9 cellular contexts compared by ENCODE assay signal in the genomic region with DNA sequence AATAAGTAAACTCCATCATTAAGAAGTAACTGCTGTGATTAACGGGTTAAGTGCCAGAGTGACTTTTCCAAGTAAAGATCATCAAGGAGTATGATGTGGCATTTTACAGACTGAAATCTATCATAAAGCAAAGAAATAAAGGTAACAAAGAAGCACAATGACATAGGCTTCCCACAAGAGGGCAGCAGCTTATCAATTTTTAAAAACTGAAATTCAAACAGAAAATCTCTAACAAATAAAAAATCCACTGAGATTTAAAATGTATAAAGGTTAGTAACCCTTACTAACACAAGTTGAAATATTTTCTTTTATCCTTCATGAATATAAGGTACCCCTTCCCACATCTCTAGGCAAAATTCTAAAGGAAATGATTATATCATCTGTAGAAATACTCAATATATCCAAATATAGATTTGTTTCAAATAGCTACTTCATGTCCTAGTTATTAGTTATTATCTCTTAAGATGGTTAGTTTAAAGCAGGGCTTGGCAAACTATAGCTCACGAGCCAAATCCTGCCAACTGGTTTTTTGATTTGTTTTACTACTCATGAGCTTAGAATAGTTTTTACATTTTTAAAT. TPM values are rescaled to one million over a fixed set of nuclear protein-coding genes. Genes with fewer than 3 reads are reported as not detected.
DNase-seq lines count a peak whose midpoint lies in the region; ATAC-seq and TF ChIP-seq lines count a peak whose summit lies in the region.
"Had no signal": no experiment of that assay in that cellular context is flagged by ENCODE, and none has a peak within 500 bp of the region (broad histone marks: within the 10 kb centered on the region; RNA-seq: fewer than 3 reads in every experiment).

No MANE protein-coding gene starts in this region.

- no peak overlapping the region for H3K4me3 ChIP-seq in BJ (ENCODE audit: low read depth, low read length)
- H3K4me3 ChIP-seq in GM12865 (ENCODE audit: low read depth, low read length): no peak overlapping the region
- no peak overlapping the region for H3K4me3 ChIP-seq in mammary epithelial cell (replicated peaks in 1 of 3; ENCODE audit: insufficient read depth in 1 of 3, low read depth in 2 of 3, low read length in 3 of 3)
- H3K4me3 ChIP-seq in lung: no peak overlapping the region
- H3K4me3 ChIP-seq: SJSA1 had no signal

- no peak overlapping the region for H3K27ac Mint-ChIP-seq in T-helper 2 cell treated with Interferon-gamma antibody and Interleukin-4, amounts not matched to agents 5 μg/mL and 100 μg/mL, for 36 hours

- ATAC-seq in lung (ENCODE audit: insufficient read depth, low FRiP score): peak; percentile 41
- ATAC-seq in activated CD4-positive, CD25-positive, alpha-beta regulatory T cell treated with anti-CD3 and anti-CD28 coated beads, Interleukin-2, amount 50 U/mL, for 24 hours: no peak

- H3K27me3 ChIP-seq in BJ (ENCODE audit: control insufficient read depth, insufficient read depth, low read length) (no peaks in the 10 kb centered on the region), mammary epithelial cell (ENCODE audit: insufficient read depth, low read length) (no peaks in the 10 kb centered on the region), lung (ENCODE audit: control insufficient read depth, insufficient read depth) (no peaks in the 10 kb centered on the region)
- H3K27me3 ChIP-seq: SJSA1 had no signal

- CTCF ChIA-PET in BJ (lab: Yijun Ruan, JAX): interaction anchor here (0.6 to 4.8 kb wide), 19 partner anchors 13 to 627 kb away, joined by 3 to 57 read pairs (median 5); partner anchors contain the start of gene FAM3C
- CTCF ChIA-PET in mammary epithelial cell (lab: Charles Lee; ENCODE audit: low non-redundant PET): interaction anchor here (0.6 to 0.7 kb wide), 2 partner anchors 108 to 178 kb away, joined by 5 to 6 read pairs; no protein-coding TSS in a partner anchor

- no peak overlapping the region for H3K4me2 ChIP-seq in mammary epithelial cell (ENCODE audit: insufficient read depth, low read depth, low read length)

- WGBS in mammary epithelial cell (ENCODE audit: low coverage, missing lambda C conversion rate): 25% methylated on average over 2 of the region's 2 CpGs
- WGBS in lung, 2 donors: 57 to 83% methylated on average over 2 of the region's 2 CpGs

- H3K27me3 Mint-ChIP-seq in T-helper 2 cell treated with Interferon-gamma antibody and Interleukin-4, amounts not matched to agents 5 μg/mL and 100 μg/mL, for 36 hours (ENCODE audit: low read depth): no peaks in the 10 kb centered on the region

- H3K9ac ChIP-seq in mammary epithelial cell (ENCODE audit: insufficient read depth, low read length): no peak overlapping the region

- intact Hi-C loops in mammary epithelial cell (cut with micrococcal nuclease): loop anchor here (1.0 kb wide), 3 partner anchors 180 to 628 kb away; no protein-coding TSS in a partner anchor

- TF ChIP-seq CTCF in BJ (IDR thresholded peaks at IDR 0.05; ENCODE audit: insufficient read depth, low read depth, low read length) (peak; percentile 67), GM12865 (IDR thresholded peaks at IDR 0.05; ENCODE audit: insufficient read depth, low read depth, low read length, missing control alignments) (peak; percentile 47), mammary epithelial cell (conservative IDR thresholded peaks at IDR 0.05 in 1 of 2, IDR thresholded peaks at IDR 0.05 in 1 of 2; ENCODE audit: extremely low read depth in 1 of 2, insufficient read depth in 1 of 2, low read depth in 1 of 2, low read length in 2 of 2) (peak; percentile 69), lung (IDR thresholded peaks at IDR 0.05; ENCODE audit: control extremely low read depth, extremely low read depth) (peak; percentile 51)

- H3K9me3 ChIP-seq in mammary epithelial cell (replicated peaks; ENCODE audit: insufficient read depth, low read length) (no peaks in the 10 kb centered on the region), lung (ENCODE audit: control insufficient read depth in 2 of 2, insufficient read depth in 1 of 2, low read length in 1 of 2) (no peaks in the 10 kb centered on the region)
- H3K9me3 ChIP-seq: SJSA1 had no signal

- no peak overlapping the region for H2AFZ ChIP-seq in mammary epithelial cell (ENCODE audit: low read depth, low read length)

- H3K4me1 ChIP-seq in mammary epithelial cell (ENCODE audit: insufficient read depth, low read length) (peaks cover 4% of the 10 kb centered on the region), lung (ENCODE audit: control insufficient read depth in 2 of 2, insufficient read depth in 2 of 2, low read length in 2 of 2) (peaks cover 0 to 3% of the 10 kb centered on the region in 2 donors)
- H3K4me1 ChIP-seq: SJSA1 had no signal

- H3K36me3 ChIP-seq in BJ (ENCODE audit: control insufficient read depth, insufficient read depth, low read length) (no peaks in the 10 kb centered on the region), mammary epithelial cell (ENCODE audit: insufficient read depth, low read length) (peaks cover 24% of the 10 kb centered on the region), lung (ENCODE audit: control insufficient read depth in 2 of 2, insufficient read depth in 2 of 2, low read length in 2 of 2) (peaks cover 0 to 6% of the 10 kb centered on the region in 2 donors)

- H3K79me2 ChIP-seq in mammary epithelial cell (ENCODE audit: insufficient read depth, low read length): peaks cover 18% of the 10 kb centered on the region

- no peaks in the 10 kb centered on the region for H4K20me1 ChIP-seq in mammary epithelial cell (ENCODE audit: insufficient read depth, low read length)

- H3K27ac ChIP-seq in mammary epithelial cell (ENCODE audit: insufficient read depth, low read depth, low read length) (no peak overlapping the region), lung (ENCODE audit: low read depth in 1 of 2, low read length in 1 of 2) (no peak overlapping the region)
- H3K27ac ChIP-seq: SJSA1 had no signal

- H3K4me3 Mint-ChIP-seq in T-helper 2 cell treated with Interferon-gamma antibody and Interleukin-4, amounts not matched to agents 5 μg/mL and 100 μg/mL, for 36 hours: no peak overlapping the region

- POLR2A ChIA-PET in BJ (lab: Charles Lee): interaction anchor here (0.6 kb wide), 1 partner anchor 29 kb away, joined by 3 read pairs; the partner anchor contains the start of gene FAM3C

- no peaks in the 10 kb centered on the region for H3K9me3 Mint-ChIP-seq in T-helper 2 cell treated with Interferon-gamma antibody and Interleukin-4, amounts not matched to agents 5 μg/mL and 100 μg/mL, for 36 hours

- peaks cover 39% of the 10 kb centered on the region for H3K36me3 Mint-ChIP-seq in T-helper 2 cell treated with Interferon-gamma antibody and Interleukin-4, amounts not matched to agents 5 μg/mL and 100 μg/mL, for 36 hours (ENCODE audit: low read depth)

- H3K4me1 Mint-ChIP-seq in T-helper 2 cell treated with Interferon-gamma antibody and Interleukin-4, amounts not matched to agents 5 μg/mL and 100 μg/mL, for 36 hours (ENCODE audit: low read depth): peaks cover 29% of the 10 kb centered on the region

- BruUV-seq in mammary epithelial cell (replicated peaks; lab: Mats Ljungman, UMichigan): no TSS peak

- in situ Hi-C loops in mammary epithelial cell (cut with MboI; ENCODE audit: low sequenced_read_pairs in 2 of 2): loop anchor here (5.0 to 10.0 kb wide), 2 partner anchors 185 to 628 kb away; no protein-coding TSS in a partner anchor

- DNase-seq in BJ (ENCODE audit: low read depth) (no peak), GM12865 (ENCODE audit: low read depth) (peak; percentile 56), NCI-H345 (lab: John Stamatoyannopoulos, UW) (peak; percentile 7), mammary epithelial cell (no peak), lung (ENCODE audit: low spot score) (no peak), NOMO-1 treated with dmso at 0.1 percent for 144 hours (lab: John Stamatoyannopoulos, UW; ENCODE audit: unreplicated experiment) (no peak)
- DNase-seq in T-helper 2 cell treated with Interferon-gamma antibody and Interleukin-4, amounts not matched to agents 5 μg/mL and 100 μg/mL, for 36 hours (ENCODE audit: low spot score): no peak

- dilution Hi-C loops in mammary epithelial cell (cut with HindIII; ENCODE audit: low sequenced_read_pairs): no loop called here

RNA-seq across cellular contexts. Expression of gene FAM3C, which starts 29.2 kb away (rescaled TPM):
- polyA plus RNA-seq in BJ (2011; rRNA removed): 13.1 and 32.0 TPM in 2 replicates
- polyA minus RNA-seq in BJ (2011; rRNA and poly(A)+ RNA removed): 7.0 and 9.0 TPM in 2 replicates
- 100 to 1,000 TPM in 1 of 2 donors, 10 to 100 TPM in 1; 80.5 to 107 TPM for total RNA-seq in mammary epithelial cell
- polyA plus RNA-seq in mammary epithelial cell: 37.6 TPM
- 26.9 TPM for polyA minus RNA-seq in mammary epithelial cell
- 10 to 100 TPM; 38.9 to 62.2 TPM for total RNA-seq in lung
- 10 to 100 TPM; 26.3 to 36.3 TPM for polyA plus RNA-seq in lung

RNA-seq across cellular contexts. Expression of gene WNT16, which starts 38.1 kb away (rescaled TPM):
- polyA plus RNA-seq in BJ (2011; rRNA removed) (0.02 TPM in 1 of 2 replicates, not detected in the other), mammary epithelial cell (not detected), lung (under 1 TPM in 1 of 2 donors, not detected in 1; 0.02 TPM)
- polyA minus RNA-seq in BJ (2011; rRNA and poly(A)+ RNA removed): 0.19 TPM in 1 of 2 replicates, not detected in the other
- total RNA-seq in mammary epithelial cell (not detected), lung (under 1 TPM; 0.09 to 0.14 TPM)
- not detected for polyA minus RNA-seq in mammary epithelial cell
- total RNA-seq: SJSA1 had no signal

Comparison
In these comparisons a context has a peak if more than half of its experiments do, and no peak if none do; other contexts are left out.
1. DNase-seq: peak in GM12865 (single experiment) and NCI-H345 (single experiment); none in BJ (single experiment), mammary epithelial cell (single experiment), lung (single experiment), T-helper 2 cell treated with Interferon-gamma antibody and Interleukin-4, amounts not matched to agents 5 μg/mL and 100 μg/mL, for 36 hours (single experiment) and NOMO-1 treated with dmso at 0.1 percent for 144 hours (single experiment).
2. Peak in every context shown above with its lines, with median percentiles within 50 percentile points of each other: CTCF ChIP-seq.